9 cellular contexts compared by ENCODE assay signal in the genomic region with DNA sequence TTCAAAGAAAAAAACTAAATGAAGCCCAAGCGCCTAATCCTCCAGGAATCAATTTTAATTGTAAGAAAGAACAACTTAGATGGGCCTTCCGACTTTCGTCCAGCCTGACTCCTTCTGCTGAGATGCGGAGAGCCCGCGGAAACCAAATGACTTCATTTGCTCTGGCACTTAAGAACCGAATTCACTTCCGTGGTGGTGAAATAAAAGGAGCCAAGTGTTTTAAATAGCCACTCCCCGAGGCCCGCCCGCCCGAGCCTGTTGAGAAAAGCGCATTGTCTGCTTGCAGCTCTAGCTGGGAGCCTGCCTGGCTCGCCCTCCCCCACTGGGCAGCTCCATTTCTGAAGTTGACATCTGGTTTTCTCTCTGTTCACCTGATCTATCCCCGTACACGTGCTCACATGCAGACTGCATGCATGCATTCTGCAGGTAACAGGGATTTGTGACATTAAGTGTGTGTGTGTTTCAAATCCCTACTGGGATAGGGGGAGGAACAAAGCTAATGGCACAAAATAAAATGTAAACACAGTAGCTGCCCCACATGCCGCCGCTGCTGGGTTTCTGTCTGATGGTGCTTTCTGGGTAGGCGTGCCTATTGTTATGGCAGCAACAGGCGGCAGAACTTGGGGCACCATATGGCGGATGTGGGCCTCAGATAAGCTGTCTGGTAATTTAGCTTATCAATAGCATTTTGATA. TPM values are rescaled to one million over a fixed set of nuclear protein-coding genes. Genes with fewer than 3 reads are reported as not detected.
DNase-seq lines count a peak whose midpoint lies in the region; ATAC-seq and TF ChIP-seq lines count a peak whose summit lies in the region.
"Had no signal": no experiment of that assay in that cellular context is flagged by ENCODE, and none has a peak within 500 bp of the region (broad histone marks: within the 10 kb centered on the region; RNA-seq: fewer than 3 reads in every experiment).

No MANE protein-coding gene starts in this region.

- H3K4me1 Mint-ChIP-seq in H9, result peaks cover 93 to 94% of the 10 kb centered on the region in 2 experiments

- no peak overlapping the region for H2AK5ac ChIP-seq in H9 (ENCODE audit: insufficient read length, low read length)

- peak overlapping the region; percentile 94 to 98 (median 98) for H3K27ac Mint-ChIP-seq in H9
- H3K27ac Mint-ChIP-seq: T-helper 1 cell treated with Interleukin-12 subunit alpha and Interleukin-12 subunit beta and Interleukin-4 antibody, amounts not matched to agents 30 μg/mL and 1 μg/mL, for 36 hours had no signal

- H3K23ac ChIP-seq in H9 (ENCODE audit: insufficient read length, low read depth, low read length), result no peak overlapping the region

- H4K91ac ChIP-seq in H9 (ENCODE audit: insufficient read length, low read depth, low read length), result no peak overlapping the region

- no peak overlapping the region for H3K18ac ChIP-seq in H9 (ENCODE audit: insufficient read length, low read depth, low read length)

- peaks cover 40% of the 10 kb centered on the region for H3K27me3 Mint-ChIP-seq in H9 (ENCODE audit: low read depth)

- no peak overlapping the region for H4K5ac ChIP-seq in H9 (ENCODE audit: insufficient read length, low read depth, low read length)

- H2BK20ac ChIP-seq in H9 (ENCODE audit: low read depth, low read length, poor library complexity, severe bottlenecking), result no peak overlapping the region

- DNase-seq in H9, result peak; percentile 96
- DNase-seq in NCI-H2227 (lab: John Stamatoyannopoulos, UW; ENCODE audit: unreplicated experiment), result peak; percentile 93
- DNase-seq in astrocyte of the cerebellum (ENCODE audit: low read depth), result peak; percentile 86
- DNase-seq in right cardiac atrium, result peak; percentile 86 to 95 (median 93)
- DNase-seq in putamen (ENCODE audit: low spot score), result peak; percentile 90
- no peak for DNase-seq in stimulated activated CD4-positive, alpha-beta T cell treated with anti-CD3 and anti-CD28 coated beads, Interleukin-4, amount 100 ng/mL, for 4 hours
- DNase-seq in activated CD8-positive, alpha-beta memory T cell treated with anti-CD3 and anti-CD28 coated beads for 24 hours, result no peak

- peaks cover 5 to 12% (median 11%) of the 10 kb centered on the region in 3 experiments for H3K36me3 Mint-ChIP-seq in H9 (ENCODE audit: insufficient read depth in 1 of 3, low read depth in 3 of 3)

- peak overlapping the region; percentile 62 to 78 for H3K4me3 Mint-ChIP-seq in H9
- H3K4me3 Mint-ChIP-seq: T-helper 1 cell treated with Interleukin-12 subunit alpha and Interleukin-12 subunit beta and Interleukin-4 antibody, amounts not matched to agents 30 μg/mL and 1 μg/mL, for 36 hours had no signal

- ATAC-seq in right cardiac atrium, result peak; percentile 92 to 94
- ATAC-seq in GM18873 (IDR thresholded peaks at IDR 0.05; ENCODE audit: low FRiP score, unreplicated experiment), result no peak

- no peak overlapping the region for H3T11ph ChIP-seq in H9 (ENCODE audit: low read length)

- intact Hi-C loops in right cardiac atrium (cut with DNase I), result no loop called here

- no peak overlapping the region for H2BK120ac ChIP-seq in H9 (ENCODE audit: low read depth, low read length, poor library complexity, severe bottlenecking)

- no peaks in the 10 kb centered on the region for H3K9me3 Mint-ChIP-seq in H9
- H3K9me3 Mint-ChIP-seq: T-helper 1 cell treated with Interleukin-12 subunit alpha and Interleukin-12 subunit beta and Interleukin-4 antibody, amounts not matched to agents 30 μg/mL and 1 μg/mL, for 36 hours had no signal

- no CpG with 5 or more reads among the region's 21 CpGs for WGBS in H9 (ENCODE audit: extremely low coverage, insufficient read length, low lambda C conversion rate)
- WGBS in right cardiac atrium, result 27% methylated on average over 21 of the region's 21 CpGs

- H2BK15ac ChIP-seq in H9 (ENCODE audit: low read depth, low read length), result no peak overlapping the region

- no peak overlapping the region for H2AFZ ChIP-seq in H9 (ENCODE audit: low read length)

- no peaks in the 10 kb centered on the region for H3K9me3 ChIP-seq in H9 (ENCODE audit: control insufficient read depth, low read depth, low read length)
- no peaks in the 10 kb centered on the region for H3K9me3 ChIP-seq in right cardiac atrium (ENCODE audit: control insufficient read depth, low read length)

- peaks cover 36% of the 10 kb centered on the region for H3K4me1 ChIP-seq in H9 (ENCODE audit: insufficient read depth, low read length)
- peaks cover 24% of the 10 kb centered on the region for H3K4me1 ChIP-seq in right cardiac atrium (ENCODE audit: control insufficient read depth, insufficient read depth, low read length)

- no peak overlapping the region for H4K8ac ChIP-seq in H9 (replicated peaks; ENCODE audit: insufficient read length, low read depth, low read length)

- H3K4me2 ChIP-seq in H9 (ENCODE audit: insufficient read depth, insufficient read length, low read length), result peak overlapping the region; percentile 60

- no peak overlapping the region for H3K14ac ChIP-seq in H9 (ENCODE audit: insufficient read depth, low read length)

- H3K4me3 ChIP-seq in astrocyte of the cerebellum (ENCODE audit: low read depth, low read length), result peak overlapping the region; percentile 14
- no peak overlapping the region for H3K4me3 ChIP-seq in right cardiac atrium (ENCODE audit: low read length)

- in situ Hi-C loops in astrocyte of the cerebellum (cut with HindIII; ENCODE audit: low sequenced_read_pairs), result no loop called here

- H3K79me1 ChIP-seq in H9 (ENCODE audit: insufficient read depth, low read depth, low read length, poor library complexity, severe bottlenecking), result peaks cover 4% of the 10 kb centered on the region

- H3K23me2 ChIP-seq in H9 (ENCODE audit: insufficient read length, low read depth, low read length, poor library complexity, severe bottlenecking), result peaks cover 8% of the 10 kb centered on the region

- H3K79me2 ChIP-seq in H9 (ENCODE audit: insufficient read depth, low read length), result peaks cover 28% of the 10 kb centered on the region; the same call in 1 of the 2 replicates

- no peak for TF ChIP-seq CTCF in H9 (conservative IDR thresholded peaks at IDR 0.05)
- no peak for TF ChIP-seq CTCF in astrocyte of the cerebellum (IDR thresholded peaks at IDR 0.05; ENCODE audit: low read depth, low read length, missing control alignments)

- H2BK12ac ChIP-seq in H9 (ENCODE audit: insufficient read length, low read depth, low read length), result no peak overlapping the region

- H3K27me3 ChIP-seq in H9 (ENCODE audit: insufficient read depth, low read length) (peaks cover 4% of the 10 kb centered on the region; the same call in 1 of the 2 replicates), right cardiac atrium (ENCODE audit: control insufficient read depth, insufficient read depth) (no peaks in the 10 kb centered on the region)

- H3K9ac ChIP-seq in H9 (ENCODE audit: extremely low read depth, insufficient read length, low read length), result no peak overlapping the region

- H3K27ac ChIP-seq in H9 (ENCODE audit: insufficient read length, low read depth, low read length) (peak overlapping the region; percentile 71), right cardiac atrium (ENCODE audit: low read length) (peak overlapping the region; percentile 67)

- H3K4ac ChIP-seq in H9 (ENCODE audit: low read depth, low read length), result no peak overlapping the region

- H4K20me1 ChIP-seq in H9 (ENCODE audit: control insufficient read depth, insufficient read depth, insufficient read length), result no peaks in the 10 kb centered on the region

- no peak overlapping the region for H3K56ac ChIP-seq in H9 (ENCODE audit: insufficient read length, low read depth, low read length)

- H2BK5ac ChIP-seq in H9 (ENCODE audit: insufficient read length, low read length), result no peak overlapping the region

RNA-seq across cellular contexts. Expression of a gene that starts 6.2 kb away (rescaled TPM):
- total RNA-seq in H9 (2021) (75.1 and 76.8 TPM in 2 replicates), right cardiac atrium (100 to 1,000 TPM in 2 of 4 donors, 10 to 100 TPM in 2; 81.3 to 105 (median 98.4) TPM)
- 19.7 TPM for polyA plus RNA-seq in right cardiac atrium

Comparison
In these comparisons a context has a peak if more than half of its experiments do, and no peak if none do; other contexts are left out.
1. DNase-seq: peak in H9 (single experiment), NCI-H2227 (single experiment), astrocyte of the cerebellum (single experiment), right cardiac atrium (3 of 3) and putamen (single experiment); none in stimulated activated CD4-positive, alpha-beta T cell treated with anti-CD3 and anti-CD28 coated beads, Interleukin-4, amount 100 ng/mL, for 4 hours (0 of 2) and activated CD8-positive, alpha-beta memory T cell treated with anti-CD3 and anti-CD28 coated beads for 24 hours (single experiment).